9 cellular contexts compared by ENCODE assay signal in the genomic region with DNA sequence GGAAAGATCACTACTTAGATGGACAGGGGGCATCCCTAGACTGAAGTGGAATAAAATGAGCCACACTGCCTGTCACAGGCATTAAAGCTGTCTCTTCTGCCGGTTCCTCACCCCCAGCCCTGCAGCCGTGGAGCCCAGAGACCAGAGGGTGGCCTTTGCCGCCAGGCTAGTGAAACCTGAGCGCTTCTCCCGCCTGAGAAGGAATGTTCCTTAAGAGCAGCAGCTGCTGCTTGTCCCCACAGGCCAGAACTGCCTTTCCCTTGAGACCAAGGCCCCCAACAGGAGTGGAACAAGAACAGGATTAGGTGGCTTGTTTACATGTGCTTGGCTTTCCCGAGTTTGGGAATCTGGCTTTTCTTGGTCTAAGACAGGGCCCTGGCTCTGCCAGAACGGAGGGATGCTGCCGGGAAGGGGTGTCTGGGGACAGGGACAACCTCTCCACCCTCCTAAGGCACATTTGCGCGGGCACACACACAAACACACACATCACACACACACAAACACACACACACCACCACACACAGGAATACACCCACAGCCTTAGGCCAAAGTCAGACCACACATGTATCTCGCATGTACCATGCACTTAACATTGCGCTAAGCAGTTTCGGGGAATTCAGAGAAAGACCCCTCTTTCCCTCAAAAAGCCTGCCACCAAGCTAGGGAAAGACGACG.
DNase-seq lines count a peak whose midpoint lies in the region; ATAC-seq and TF ChIP-seq lines count a peak whose summit lies in the region.
"Had no signal": no experiment of that assay in that cellular context is flagged by ENCODE, and none has a peak within 500 bp of the region (broad histone marks: within the 10 kb centered on the region; RNA-seq: fewer than 3 reads in every experiment).

No MANE protein-coding gene starts in this region.

- intact Hi-C loops in CD4-positive, alpha-beta T cell (cut with DNase I, micrococcal nuclease) = loop anchor here in 1 of 2 experiments (10.0 kb wide), 1 partner anchor 449 kb away; a partner anchor contains a TSS

- H3K4me3 Mint-ChIP-seq in CD4-positive, alpha-beta T cell = no peak overlapping the region
- H3K4me3 Mint-ChIP-seq: activated CD4-positive, alpha-beta memory T cell treated with anti-CD3 and anti-CD28 coated beads, Interleukin-2, amount 10 ng/mL, durations not matched to agents 7 days and 5 days; activated naive CD8-positive, alpha-beta T cell treated with anti-CD3 and anti-CD28 coated beads for 36 hours had no signal

- H3K27ac Mint-ChIP-seq in CD4-positive, alpha-beta T cell = no peak overlapping the region
- H3K27ac Mint-ChIP-seq: activated CD4-positive, alpha-beta memory T cell treated with anti-CD3 and anti-CD28 coated beads, Interleukin-2, amount 10 ng/mL, durations not matched to agents 7 days and 5 days; activated naive CD8-positive, alpha-beta T cell treated with anti-CD3 and anti-CD28 coated beads for 36 hours had no signal

- H3K36me3 ChIP-seq in OCI-LY3 (replicated peaks; ENCODE audit: low read depth, low read length) = no peaks in the 10 kb centered on the region
- H3K36me3 ChIP-seq in iPS-20b (ENCODE audit: insufficient read depth, low read depth, low read length) = no peaks in the 10 kb centered on the region
- no peaks in the 10 kb centered on the region for H3K36me3 ChIP-seq in BE2C

- no peaks in the 10 kb centered on the region for H3K79me2 ChIP-seq in OCI-LY3 (ENCODE audit: low read length)

- H3K4me1 Mint-ChIP-seq in CD4-positive, alpha-beta T cell (ENCODE audit: low read depth) = peaks cover 7% of the 10 kb centered on the region
- H3K4me1 Mint-ChIP-seq: activated CD4-positive, alpha-beta memory T cell treated with anti-CD3 and anti-CD28 coated beads, Interleukin-2, amount 10 ng/mL, durations not matched to agents 7 days and 5 days had no signal

- H4K20me1 ChIP-seq in OCI-LY3 (ENCODE audit: insufficient read depth, low read length) = no peaks in the 10 kb centered on the region

- peak overlapping the region; percentile 56 for H3K4me2 ChIP-seq in OCI-LY3 (ENCODE audit: low read length)

- peak; percentile 5 for ATAC-seq in HG03159 (IDR thresholded peaks at IDR 0.05; ENCODE audit: unreplicated experiment)
- ATAC-seq in CD4-positive, alpha-beta T cell (ENCODE audit: poor library complexity) = no peak

- DNase-seq in skeletal muscle cell (ENCODE audit: low read depth) = peak; percentile 32
- DNase-seq in BE2C = no peak
- no peak for DNase-seq in CD4-positive, alpha-beta T cell
- no peak for DNase-seq in COLO668 (lab: John Stamatoyannopoulos, UW; ENCODE audit: unreplicated experiment)

- 0 out of 2 replicates have a peak overlapping the region, but pooled peaks have one; percentile 36 for H2AFZ ChIP-seq in OCI-LY3 (ENCODE audit: low read depth, low read length)

- H3K4me1 ChIP-seq in OCI-LY3 (ENCODE audit: low read length) (peaks cover 13% of the 10 kb centered on the region), iPS-20b (ENCODE audit: insufficient read depth, low read length) (peaks cover 23% of the 10 kb centered on the region; the same call in 1 of the 2 replicates), BE2C (no peaks in the 10 kb centered on the region)

- no peaks in the 10 kb centered on the region for H3K9me3 ChIP-seq in OCI-LY3 (ENCODE audit: insufficient read depth, low read length)
- H3K9me3 ChIP-seq in iPS-20b (ENCODE audit: insufficient read depth, low read depth, low read length) = no peaks in the 10 kb centered on the region
- no peaks in the 10 kb centered on the region for H3K9me3 ChIP-seq in BE2C
- H3K9me3 ChIP-seq in CD4-positive, alpha-beta T cell (ENCODE audit: control insufficient read depth, low read length) = no peaks in the 10 kb centered on the region

- H3K27ac ChIP-seq in OCI-LY3 (ENCODE audit: low read length) (no peak overlapping the region), iPS-20b (ENCODE audit: low read length) (no peak overlapping the region)
- H3K27ac ChIP-seq in CD4-positive, alpha-beta T cell (ENCODE audit: low read depth, low read length) = no peak overlapping the region

- peaks cover 78% of the 10 kb centered on the region for H3K27me3 Mint-ChIP-seq in CD4-positive, alpha-beta T cell

- H3K27me3 ChIP-seq in OCI-LY3 (ENCODE audit: low read depth, low read length) (peaks cover 92% of the 10 kb centered on the region), iPS-20b (ENCODE audit: insufficient read depth, low read length) (peaks cover 14% of the 10 kb centered on the region; the same call in 1 of the 2 replicates), BE2C (peaks cover 73% of the 10 kb centered on the region)
- peaks cover 22% of the 10 kb centered on the region for H3K27me3 ChIP-seq in CD4-positive, alpha-beta T cell (ENCODE audit: control insufficient read depth, insufficient read depth, low read length)

- CTCF ChIA-PET in CD4-positive, alpha-beta T cell (lab: Charles Lee) = no interaction called here

- H3K4me3 ChIP-seq in OCI-LY3 (ENCODE audit: low read length) (peak overlapping the region; percentile 45; the same call in 1 of the 2 replicates), iPS-20b (ENCODE audit: low read length) (0 out of 2 replicates have a peak overlapping the region, but pooled peaks have one; percentile 34), skeletal muscle cell (ENCODE audit: low read depth, low read length) (no peak overlapping the region), BE2C (ENCODE audit: low read depth, low read length) (no peak overlapping the region)

- POLR2A ChIA-PET in CD4-positive, alpha-beta T cell (lab: Charles Lee) = no interaction called here

- TF ChIP-seq CTCF in OCI-LY3 (IDR thresholded peaks at IDR 0.05; ENCODE audit: low read depth, low read length) (no peak), BE2C (IDR thresholded peaks at IDR 0.05; ENCODE audit: low read depth, low read length) (no peak)
- no peak for TF ChIP-seq CTCF in CD4-positive, alpha-beta T cell (IDR thresholded peaks at IDR 0.05)

- no peaks in the 10 kb centered on the region for H3K9me3 Mint-ChIP-seq in CD4-positive, alpha-beta T cell
- H3K9me3 Mint-ChIP-seq: activated CD4-positive, alpha-beta memory T cell treated with anti-CD3 and anti-CD28 coated beads, Interleukin-2, amount 10 ng/mL, durations not matched to agents 7 days and 5 days; activated naive CD8-positive, alpha-beta T cell treated with anti-CD3 and anti-CD28 coated beads for 36 hours had no signal

- H3K9ac ChIP-seq in OCI-LY3 (ENCODE audit: low read length) = no peak overlapping the region
- peak overlapping the region; percentile 54; the same call in 1 of the 2 replicates for H3K9ac ChIP-seq in iPS-20b (ENCODE audit: low read depth, low read length)

- no peaks in the 10 kb centered on the region for H3K36me3 Mint-ChIP-seq in CD4-positive, alpha-beta T cell (ENCODE audit: low read depth)
- H3K36me3 Mint-ChIP-seq: activated naive CD8-positive, alpha-beta T cell treated with anti-CD3 and anti-CD28 coated beads for 36 hours had no signal

Comparison
In these comparisons a context has a peak if more than half of its experiments do, and no peak if none do; other contexts are left out.
1. H3K4me3 ChIP-seq: peak in OCI-LY3 (single experiment) and iPS-20b (single experiment); none in skeletal muscle cell (single experiment) and BE2C (single experiment).